In the genomic region with DNA sequence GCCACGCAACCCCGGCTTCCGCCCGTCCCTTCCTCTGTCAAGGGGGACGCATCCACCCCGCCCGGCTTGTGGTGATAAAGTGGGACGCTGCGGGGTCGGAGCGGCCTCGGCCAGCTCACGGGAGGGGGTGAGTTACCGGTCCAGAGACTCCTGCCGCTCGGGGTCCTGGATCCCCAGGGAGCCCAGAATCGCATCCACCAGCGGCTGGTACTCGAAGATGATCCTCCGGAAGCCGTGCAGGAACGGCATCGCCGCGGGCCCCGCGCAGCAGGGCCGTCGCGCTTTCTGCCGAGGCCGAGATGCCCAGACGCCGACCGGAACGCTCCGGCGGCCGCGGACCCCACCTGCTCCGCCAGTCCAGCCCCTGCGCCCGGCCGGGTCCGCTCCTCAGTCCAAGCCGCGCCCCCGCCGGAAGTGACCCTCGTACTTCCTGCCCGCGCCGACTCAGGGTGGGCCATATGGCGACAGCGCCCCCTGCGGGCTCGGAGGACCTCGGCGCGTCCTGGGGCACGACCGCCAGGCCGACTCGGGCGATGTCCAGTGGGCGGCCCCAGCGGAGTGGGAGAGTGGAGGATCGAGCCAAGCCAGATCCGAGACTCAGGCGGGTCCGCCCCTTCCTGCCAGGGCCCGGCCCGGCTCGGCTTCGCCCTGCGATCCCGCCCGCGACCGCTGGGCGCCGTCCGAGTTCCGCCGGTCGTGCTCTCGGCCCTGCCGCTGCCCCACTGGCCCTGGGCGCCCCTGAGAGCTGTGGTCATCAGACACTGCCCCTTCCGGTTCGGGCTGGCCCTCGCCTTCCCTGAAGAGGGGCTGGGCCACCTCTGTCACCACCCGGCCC, we compare ENCODE assay signal across 1 cellular context.
TF ChIP-seq lines count a peak whose summit lies in the region.

A gene with protein sequence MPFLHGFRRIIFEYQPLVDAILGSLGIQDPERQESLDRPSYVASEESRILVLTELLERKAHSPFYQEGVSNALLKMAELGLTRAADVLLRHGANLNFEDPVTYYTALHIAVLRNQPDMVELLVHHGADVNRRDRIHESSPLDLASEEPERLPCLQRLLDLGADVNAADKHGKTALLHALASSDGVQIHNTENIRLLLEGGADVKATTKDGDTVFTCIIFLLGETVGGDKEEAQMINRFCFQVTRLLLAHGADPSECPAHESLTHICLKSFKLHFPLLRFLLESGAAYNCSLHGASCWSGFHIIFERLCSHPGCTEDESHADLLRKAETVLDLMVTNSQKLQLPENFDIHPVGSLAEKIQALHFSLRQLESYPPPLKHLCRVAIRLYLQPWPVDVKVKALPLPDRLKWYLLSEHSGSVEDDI (minus strand): TSS at position 401 of the 835 bp plus-strand sequence. CDS start 152 bp downstream, at position 249.

TF ChIP-seq in HepG2, 621 proteins besides CTCF, POLR2A, EP300 and RAD21 (continued from another document and continues in another):
- TF ChIP-seq, protein P1, sequence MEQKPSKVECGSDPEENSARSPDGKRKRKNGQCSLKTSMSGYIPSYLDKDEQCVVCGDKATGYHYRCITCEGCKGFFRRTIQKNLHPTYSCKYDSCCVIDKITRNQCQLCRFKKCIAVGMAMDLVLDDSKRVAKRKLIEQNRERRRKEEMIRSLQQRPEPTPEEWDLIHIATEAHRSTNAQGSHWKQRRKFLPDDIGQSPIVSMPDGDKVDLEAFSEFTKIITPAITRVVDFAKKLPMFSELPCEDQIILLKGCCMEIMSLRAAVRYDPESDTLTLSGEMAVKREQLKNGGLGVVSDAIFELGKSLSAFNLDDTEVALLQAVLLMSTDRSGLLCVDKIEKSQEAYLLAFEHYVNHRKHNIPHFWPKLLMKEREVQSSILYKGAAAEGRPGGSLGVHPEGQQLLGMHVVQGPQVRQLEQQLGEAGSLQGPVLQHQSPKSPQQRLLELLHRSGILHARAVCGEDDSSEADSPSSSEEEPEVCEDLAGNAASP (CRISPR knock-in tag; IDR thresholded peaks at IDR 0.05; ENCODE audit: borderline replicate concordance) = peak; percentile 72
- TF ChIP-seq, protein P2, sequence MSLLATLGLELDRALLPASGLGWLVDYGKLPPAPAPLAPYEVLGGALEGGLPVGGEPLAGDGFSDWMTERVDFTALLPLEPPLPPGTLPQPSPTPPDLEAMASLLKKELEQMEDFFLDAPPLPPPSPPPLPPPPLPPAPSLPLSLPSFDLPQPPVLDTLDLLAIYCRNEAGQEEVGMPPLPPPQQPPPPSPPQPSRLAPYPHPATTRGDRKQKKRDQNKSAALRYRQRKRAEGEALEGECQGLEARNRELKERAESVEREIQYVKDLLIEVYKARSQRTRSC (CRISPR knock-in tag; IDR thresholded peaks at IDR 0.05; ENCODE audit: low read depth) = no peak
- TF ChIP-seq ZNF230 (CRISPR knock-in tag; IDR thresholded peaks at IDR 0.05) (peak; percentile 74; the same call in 1 of the 2 replicates), ZNF292 (CRISPR knock-in tag; IDR thresholded peaks at IDR 0.05; ENCODE audit: borderline replicate concordance, low read depth) (no peak), ZNF639 (CRISPR knock-in tag; conservative IDR thresholded peaks at IDR 0.05) (peak; percentile 88; the same call in 1 of the 2 replicates), ZNF362 (CRISPR knock-in tag; IDR thresholded peaks at IDR 0.05; ENCODE audit: borderline replicate concordance) (peak; percentile 55; the same call in 1 of the 2 replicates), ZKSCAN8 (CRISPR knock-in tag; IDR thresholded peaks at IDR 0.05; ENCODE audit: borderline replicate concordance) (peak; percentile 88; the same call in 1 of the 2 replicates), KIAA2018 (CRISPR knock-in tag; IDR thresholded peaks at IDR 0.05; ENCODE audit: borderline replicate concordance) (no peak), ZNF816 (CRISPR knock-in tag; IDR thresholded peaks at IDR 0.05; ENCODE audit: borderline replicate concordance) (peak; percentile 35; the same call in 1 of the 2 replicates), RARA (CRISPR knock-in tag; IDR thresholded peaks at IDR 0.05) (peak; percentile 50; the same call in 1 of the 2 replicates), ZBTB2 (CRISPR knock-in tag; IDR thresholded peaks at IDR 0.05; ENCODE audit: low read depth) (peak; percentile 90), ZNF513 (CRISPR knock-in tag; conservative IDR thresholded peaks at IDR 0.05) (no peak), ARID3A (IDR thresholded peaks at IDR 0.05; ENCODE audit: low read depth, low read length) (peak; percentile 8; the same call in 1 of the 2 replicates), ZNF142 (CRISPR knock-in tag; IDR thresholded peaks at IDR 0.05) (peak; percentile 63; the same call in 1 of the 2 replicates), HOXA3 (CRISPR knock-in tag; IDR thresholded peaks at IDR 0.05) (peak; percentile 97)
